1 cellular context compared by ENCODE assay signal in genomic region chr16:88811850-88812736, GRCh38.
TF ChIP-seq lines count a peak whose summit lies in the region.

Gene APRT (minus strand): TSS chr16:88811928. CDS start chr16:88811899, 29 bp downstream.

TF ChIP-seq in K562, 482 proteins besides CTCF, POLR2A, EP300 and RAD21 (continued from another document and continues in another):
- no peak for TF ChIP-seq ATF4 (CRISPR knock-in tag; IDR thresholded peaks at IDR 0.05)
- TF ChIP-seq ZNF766 (CRISPR knock-in tag; conservative IDR thresholded peaks at IDR 0.05) = peak; percentile 63; the same call in 1 of the 2 replicates
- TF ChIP-seq CHD4 (IDR thresholded peaks at IDR 0.05; ENCODE audit: insufficient read depth, insufficient replicate concordance, low read depth, low read length, poor library complexity, severe bottlenecking) = no peak
- TF ChIP-seq ZNF584 (CRISPR knock-in tag; IDR thresholded peaks at IDR 0.05; ENCODE audit: low read depth) = no peak; the same call in 1 of the 2 replicates
- no peak for TF ChIP-seq DMBX1 (CRISPR knock-in tag; IDR thresholded peaks at IDR 0.05; ENCODE audit: borderline replicate concordance)
- TF ChIP-seq TRIM24 (IDR thresholded peaks at IDR 0.05) = peak in 1 of 2 experiments; percentile 63; a peak in 1 of 4 replicates
- no peak for TF ChIP-seq ZNF707 (CRISPR knock-in tag; conservative IDR thresholded peaks at IDR 0.05)
- TF ChIP-seq ATF3 (IDR thresholded peaks at IDR 0.05) = no peak
- TF ChIP-seq ATF3 (CRISPR knock-in tag; conservative IDR thresholded peaks at IDR 0.05) = peak; percentile 66; the same call in 1 of the 2 replicates
- TF ChIP-seq RFX1 (IDR thresholded peaks at IDR 0.05) = no peak
- TF ChIP-seq ZNF764 (CRISPR knock-in tag; IDR thresholded peaks at IDR 0.05; ENCODE audit: low read depth) = no peak
- TF ChIP-seq NFIC (IDR thresholded peaks at IDR 0.05) = peak; percentile 87
- TF ChIP-seq ZNF398 (CRISPR knock-in tag; IDR thresholded peaks at IDR 0.05) = no peak
- TF ChIP-seq THAP12 (CRISPR knock-in tag; IDR thresholded peaks at IDR 0.05) = 0 out of 2 replicates have a peak, but pooled peaks have one; percentile 39
- no peak for TF ChIP-seq E4F1 (CRISPR knock-in tag; IDR thresholded peaks at IDR 0.05; ENCODE audit: borderline replicate concordance)
- TF ChIP-seq SREBF1 (IDR thresholded peaks at IDR 0.05; ENCODE audit: borderline replicate concordance, low read depth, low read length) = no peak
- TF ChIP-seq MYNN (IDR thresholded peaks at IDR 0.05) = 0 out of 2 replicates have a peak, but pooled peaks have one; percentile 47
- no peak for TF ChIP-seq MYNN (CRISPR knock-in tag; IDR thresholded peaks at IDR 0.05)
- peak in 1 of 2 experiments; percentile 27; a peak in 2 of 4 replicates for TF ChIP-seq SRF (CRISPR knock-in tag; IDR thresholded peaks at IDR 0.05)
- TF ChIP-seq THRB (CRISPR knock-in tag; conservative IDR thresholded peaks at IDR 0.05) = no peak
- TF ChIP-seq ZNF311 (CRISPR knock-in tag; IDR thresholded peaks at IDR 0.05) = no peak
- TF ChIP-seq, protein P1, sequence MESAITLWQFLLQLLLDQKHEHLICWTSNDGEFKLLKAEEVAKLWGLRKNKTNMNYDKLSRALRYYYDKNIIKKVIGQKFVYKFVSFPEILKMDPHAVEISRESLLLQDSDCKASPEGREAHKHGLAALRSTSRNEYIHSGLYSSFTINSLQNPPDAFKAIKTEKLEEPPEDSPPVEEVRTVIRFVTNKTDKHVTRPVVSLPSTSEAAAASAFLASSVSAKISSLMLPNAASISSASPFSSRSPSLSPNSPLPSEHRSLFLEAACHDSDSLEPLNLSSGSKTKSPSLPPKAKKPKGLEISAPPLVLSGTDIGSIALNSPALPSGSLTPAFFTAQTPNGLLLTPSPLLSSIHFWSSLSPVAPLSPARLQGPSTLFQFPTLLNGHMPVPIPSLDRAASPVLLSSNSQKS (CRISPR knock-in tag; IDR thresholded peaks at IDR 0.05) = no peak
- peak; percentile 34 for TF ChIP-seq NEUROD1 (IDR thresholded peaks at IDR 0.05; ENCODE audit: borderline replicate concordance, low read depth, low read length, partially characterized antibody)
- no peak for TF ChIP-seq ATF1 (CRISPR knock-in tag; IDR thresholded peaks at IDR 0.05)
- peak; percentile 63 for TF ChIP-seq ATF1 (tag; IDR thresholded peaks at IDR 0.05)
- no peak for TF ChIP-seq NCOA2 (IDR thresholded peaks at IDR 0.05; ENCODE audit: partially characterized antibody in 2 of 2)
- no peak for TF ChIP-seq ZNF232 (CRISPR knock-in tag; IDR thresholded peaks at IDR 0.05)
- 0 out of 4 replicates have a peak, but pooled peaks of 1 of the 2 experiments have one; percentile 9 for TF ChIP-seq TBL1XR1 (IDR thresholded peaks at IDR 0.05; ENCODE audit: low read length in 2 of 2)
- no peak for TF ChIP-seq RBM17 (IDR thresholded peaks at IDR 0.05; ENCODE audit: borderline replicate concordance, low read depth, low read length)
- TF ChIP-seq HNRNPL (IDR thresholded peaks at IDR 0.05; ENCODE audit: low read depth, low read length) = no peak
- TF ChIP-seq BACH1 (tag; IDR thresholded peaks at IDR 0.05) = no peak
- TF ChIP-seq MEIS2 (IDR thresholded peaks at IDR 0.05; ENCODE audit: partially characterized antibody) = peak; percentile 35
- peak; percentile 76 for TF ChIP-seq CREM (IDR thresholded peaks at IDR 0.05; ENCODE audit: low read depth)
- no peak for TF ChIP-seq TAL1 (IDR thresholded peaks at IDR 0.05)
- TF ChIP-seq NUFIP1 (IDR thresholded peaks at IDR 0.05; ENCODE audit: partially characterized antibody) = no peak
- TF ChIP-seq HMG20A (CRISPR knock-in tag; conservative IDR thresholded peaks at IDR 0.05) = no peak
- peak; percentile 55; the same call in 1 of the 2 replicates for TF ChIP-seq KLF6 (CRISPR knock-in tag; IDR thresholded peaks at IDR 0.05; ENCODE audit: borderline replicate concordance)
- no peak for TF ChIP-seq ZNF586 (CRISPR knock-in tag; conservative IDR thresholded peaks at IDR 0.05)
- peak in 1 of 2 experiments; percentile 12; a peak in 1 of 4 replicates for TF ChIP-seq BCLAF1 (IDR thresholded peaks at IDR 0.05; ENCODE audit: borderline replicate concordance in 1 of 2, control insufficient read depth in 1 of 2, low read depth in 2 of 2, low read length in 1 of 2)
- TF ChIP-seq SMARCC2 (IDR thresholded peaks at IDR 0.05; ENCODE audit: low read depth) = no peak
- peak; percentile 74 for TF ChIP-seq SMC3 (conservative IDR thresholded peaks at IDR 0.05; ENCODE audit: insufficient read depth, low read depth, low read length)
- peak; percentile 16; the same call in 1 of the 2 replicates for TF ChIP-seq KAT7 (CRISPR knock-in tag; IDR thresholded peaks at IDR 0.05; ENCODE audit: borderline replicate concordance)
- no peak for TF ChIP-seq ZNF140 (CRISPR knock-in tag; IDR thresholded peaks at IDR 0.05)
- no peak for TF ChIP-seq PHB (CRISPR knock-in tag; IDR thresholded peaks at IDR 0.05)
- peak; percentile 51 for TF ChIP-seq HCFC1 (IDR thresholded peaks at IDR 0.05; ENCODE audit: low read depth, low read length)
- no peak for TF ChIP-seq CEBPB (tag; IDR thresholded peaks at IDR 0.05)
- TF ChIP-seq ZNF668 (CRISPR knock-in tag; IDR thresholded peaks at IDR 0.05) = no peak
- no peak for TF ChIP-seq SAFB2 (IDR thresholded peaks at IDR 0.05; ENCODE audit: borderline replicate concordance, low read depth, low read length, severe bottlenecking)
- no peak for TF ChIP-seq ZNF696 (CRISPR knock-in tag; conservative IDR thresholded peaks at IDR 0.05)
- TF ChIP-seq CBX5 (IDR thresholded peaks at IDR 0.05; ENCODE audit: borderline replicate concordance, low read depth) = no peak; the same call in 1 of the 2 replicates
- TF ChIP-seq SIN3A (IDR thresholded peaks at IDR 0.05; ENCODE audit: borderline replicate concordance in 2 of 2, control insufficient read depth in 1 of 2, low read depth in 2 of 2, low read length in 2 of 2) = peak; percentile 50 to 62; a peak in 1 of 4 replicates
- no peak for TF ChIP-seq ELF4 (CRISPR knock-in tag; IDR thresholded peaks at IDR 0.05)
- no peak for TF ChIP-seq FOXM1 (IDR thresholded peaks at IDR 0.05; ENCODE audit: low read depth)
- TF ChIP-seq FOXM1 (CRISPR knock-in tag; IDR thresholded peaks at IDR 0.05; ENCODE audit: low read depth) = peak; percentile 83; the same call in 1 of the 2 replicates
- TF ChIP-seq ZSCAN29 (IDR thresholded peaks at IDR 0.05) = 0 out of 2 replicates have a peak, but pooled peaks have one; percentile 24
- TF ChIP-seq CTCFL (IDR thresholded peaks at IDR 0.05; ENCODE audit: borderline replicate concordance, insufficient read depth, low read depth, low read length, poor library complexity, severe bottlenecking) = peak; percentile 59
- TF ChIP-seq FOXK2 (conservative IDR thresholded peaks at IDR 0.05 in 1 of 2, IDR thresholded peaks at IDR 0.05 in 1 of 2; ENCODE audit: low read depth in 2 of 2) = peak in 1 of 2 experiments; percentile 14; a peak in 1 of 4 replicates
